Comparison of ENCODE assay signal across 13 cellular contexts in the genomic region with DNA sequence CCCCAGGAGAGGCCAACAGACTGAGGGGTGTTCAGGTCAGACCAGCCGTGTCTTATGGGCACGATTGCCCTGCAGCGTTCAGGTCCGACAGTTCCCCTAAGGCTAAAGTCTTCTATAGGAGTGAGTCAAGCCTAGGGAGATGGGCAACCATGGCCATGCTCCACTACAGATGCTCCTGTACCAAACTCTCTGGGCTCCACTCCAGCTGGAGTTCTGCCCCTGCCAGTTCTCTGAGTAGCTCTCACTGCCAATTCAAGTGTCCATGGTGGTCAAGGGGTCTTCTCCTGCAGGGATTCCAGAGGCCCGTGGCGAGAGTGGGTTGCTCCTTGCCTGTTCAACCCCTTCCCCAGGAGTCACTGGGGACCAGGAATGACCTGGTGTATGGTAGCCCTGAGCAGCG. TPM values are rescaled to one million over a fixed set of nuclear protein-coding genes. Genes with fewer than 3 reads are reported as not detected.
DNase-seq lines count a peak whose midpoint lies in the region; ATAC-seq and TF ChIP-seq lines count a peak whose summit lies in the region.
"Had no signal": no experiment of that assay in that cellular context is flagged by ENCODE, and none has a peak within 500 bp of the region (broad histone marks: within the 10 kb centered on the region; RNA-seq: fewer than 3 reads in every experiment).

No MANE protein-coding gene starts in this region.

- H3K9me3 Mint-ChIP-seq in HFFc6: no peaks in the 10 kb centered on the region
- H3K9me3 Mint-ChIP-seq in activated T-helper 17 cell treated with anti-CD3 and anti-CD28 coated beads, Interleukin-2, amount 50 U/mL, for 72 hours: no peaks in the 10 kb centered on the region
- no peaks in the 10 kb centered on the region for H3K9me3 Mint-ChIP-seq in MCF 10A (ENCODE audit: unreplicated experiment)
- H3K9me3 Mint-ChIP-seq in neural progenitor cell: no peaks in the 10 kb centered on the region
- H3K9me3 Mint-ChIP-seq: CD4-positive, alpha-beta T cell; GM23338 had no signal

- H3K4me3 ChIP-seq in AG04450 (ENCODE audit: low read depth, low read length): no peak overlapping the region
- H3K4me3 ChIP-seq in osteoblast (ENCODE audit: insufficient read depth, low read length): no peak overlapping the region
- H3K4me3 ChIP-seq in neural progenitor cell: no peak overlapping the region
- H3K4me3 ChIP-seq: GM23338 had no signal

- 0 out of 2 replicates have a peak overlapping the region, but pooled peaks have one; percentile 24 for H3K27ac Mint-ChIP-seq in HFFc6
- H3K27ac Mint-ChIP-seq in activated T-helper 17 cell treated with anti-CD3 and anti-CD28 coated beads, Interleukin-2, amount 50 U/mL, for 72 hours: peak overlapping the region; percentile 18
- no peak overlapping the region for H3K27ac Mint-ChIP-seq in MCF 10A (ENCODE audit: low read depth, unreplicated experiment)
- H3K27ac Mint-ChIP-seq in neural progenitor cell: no peak overlapping the region
- H3K27ac Mint-ChIP-seq: B cell; CD4-positive, alpha-beta T cell; GM23338 had no signal

- H3K4me3 Mint-ChIP-seq in HFFc6 (no peak overlapping the region), MCF 10A (ENCODE audit: unreplicated experiment) (no peak overlapping the region), neural progenitor cell (no peak overlapping the region)
- H3K4me3 Mint-ChIP-seq in activated T-helper 17 cell treated with anti-CD3 and anti-CD28 coated beads, Interleukin-2, amount 50 U/mL, for 72 hours: peak overlapping the region; percentile 15
- H3K4me3 Mint-ChIP-seq: B cell; CD4-positive, alpha-beta T cell; GM23338 had no signal

- DNase-seq in AG04450 (ENCODE audit: low read depth, low spot score) (no peak), HFFc6 (no peak), osteoblast (ENCODE audit: insufficient read length, low spot score, missing footprints) (peak; percentile 6), MCF 10A (ENCODE audit: unreplicated experiment) (no peak), neural progenitor cell (ENCODE audit: low spot score) (no peak)
- DNase-seq: ACHN; CD4-positive, alpha-beta T cell; H7 had no signal

- H4K20me1 ChIP-seq in osteoblast (ENCODE audit: insufficient read depth, low read length) (peaks cover 2% of the 10 kb centered on the region), neural progenitor cell (ENCODE audit: low read depth) (no peaks in the 10 kb centered on the region)

- H3K27me3 ChIP-seq in AG04450 (ENCODE audit: control insufficient read depth, insufficient read depth, low read length) (no peaks in the 10 kb centered on the region), osteoblast (ENCODE audit: insufficient read depth, low read length) (no peaks in the 10 kb centered on the region), neural progenitor cell (no peaks in the 10 kb centered on the region)

- TF ChIP-seq CTCF in AG04450 (IDR thresholded peaks at IDR 0.05; ENCODE audit: low read depth, low read length) (no peak), HFFc6 (IDR thresholded peaks at IDR 0.05) (no peak), osteoblast (IDR thresholded peaks at IDR 0.05; ENCODE audit: extremely low read depth, low read depth, low read length) (no peak), MCF 10A (IDR thresholded peaks at IDR 0.05; ENCODE audit: unreplicated experiment) (no peak), neural progenitor cell (IDR thresholded peaks at IDR 0.05) (no peak)

- H2AFZ ChIP-seq in osteoblast (ENCODE audit: low read length) (peak overlapping the region; percentile 60), neural progenitor cell (replicated peaks) (no peak overlapping the region)
- H2AFZ ChIP-seq: GM23338 had no signal

- H3F3A ChIP-seq in neural progenitor cell (ENCODE audit: low read depth): no peaks in the 10 kb centered on the region

- H3K4me2 ChIP-seq in osteoblast (ENCODE audit: insufficient read depth, low read length) (no peak overlapping the region), neural progenitor cell (no peak overlapping the region)
- H3K4me2 ChIP-seq: GM23338, KMS-11 had no signal

- H3K9me3 ChIP-seq in AG04450 (ENCODE audit: control insufficient read depth, insufficient read depth, low read length) (no peaks in the 10 kb centered on the region), osteoblast (ENCODE audit: low read depth, low read length) (no peaks in the 10 kb centered on the region), neural progenitor cell (ENCODE audit: low read depth) (no peaks in the 10 kb centered on the region)

- H3K4me1 Mint-ChIP-seq in HFFc6 (ENCODE audit: low read depth) (peaks cover 24% of the 10 kb centered on the region), MCF 10A (ENCODE audit: insufficient read depth, unreplicated experiment) (no peaks in the 10 kb centered on the region), neural progenitor cell (peaks cover 8% of the 10 kb centered on the region)
- H3K4me1 Mint-ChIP-seq in activated T-helper 17 cell treated with anti-CD3 and anti-CD28 coated beads, Interleukin-2, amount 50 U/mL, for 72 hours: no peaks in the 10 kb centered on the region
- H3K4me1 Mint-ChIP-seq: B cell had no signal

- peaks cover 4% of the 10 kb centered on the region for H3K4me1 ChIP-seq in osteoblast (ENCODE audit: insufficient read depth, low read length)
- no peaks in the 10 kb centered on the region for H3K4me1 ChIP-seq in neural progenitor cell

- H3K79me2 ChIP-seq in osteoblast (ENCODE audit: insufficient read depth, low read length) (no peaks in the 10 kb centered on the region), neural progenitor cell (ENCODE audit: low read depth) (no peaks in the 10 kb centered on the region)

- intact Hi-C loops in MCF 10A (cut with micrococcal nuclease): no loop called here

- ATAC-seq in activated T-helper 17 cell treated with anti-CD3 and anti-CD28 coated beads, Interleukin-2, amount 50 U/mL, for 72 hours (replicated peaks): no peak
- no peak for ATAC-seq in HG02763 (IDR thresholded peaks at IDR 0.05; ENCODE audit: unreplicated experiment)
- ATAC-seq: GM23338 had no signal

- POLR2A ChIA-PET in AG04450 (lab: Yijun Ruan, JAX): no interaction called here
- POLR2A ChIA-PET in MCF 10A (lab: Yijun Ruan, JAX): interaction anchor here (0.6 kb wide), 1 partner anchor 63 kb away, joined by 3 read pairs; no protein-coding TSS in a partner anchor

- no peak overlapping the region for H3K9ac ChIP-seq in neural progenitor cell
- H3K9ac ChIP-seq: KMS-11 had no signal

- H3K27ac ChIP-seq in AG04450 (ENCODE audit: low read depth, low read length) (peak overlapping the region; percentile 39), osteoblast (ENCODE audit: low read depth, low read length) (no peak overlapping the region), neural progenitor cell (no peak overlapping the region)
- H3K27ac ChIP-seq: KMS-11 had no signal

- CTCF ChIA-PET in AG04450 (lab: Charles Lee) (no interaction called here), MCF 10A (lab: Yijun Ruan, JAX) (no interaction called here)

- H3K36me3 Mint-ChIP-seq in HFFc6 (ENCODE audit: low read depth) (peaks cover 2% of the 10 kb centered on the region), MCF 10A (ENCODE audit: insufficient read depth, unreplicated experiment) (no peaks in the 10 kb centered on the region), neural progenitor cell (peaks cover 28% of the 10 kb centered on the region)
- no peaks in the 10 kb centered on the region for H3K36me3 Mint-ChIP-seq in activated T-helper 17 cell treated with anti-CD3 and anti-CD28 coated beads, Interleukin-2, amount 50 U/mL, for 72 hours (ENCODE audit: low read depth)

- H3K36me3 ChIP-seq in osteoblast (ENCODE audit: insufficient read depth, low read length) (no peaks in the 10 kb centered on the region), neural progenitor cell (peaks cover 4% of the 10 kb centered on the region)

- no TSS peak for BruUV-seq in MCF 10A (replicated peaks; lab: Mats Ljungman, UMichigan)

- H3K27me3 Mint-ChIP-seq in HFFc6 (ENCODE audit: insufficient read depth): no peaks in the 10 kb centered on the region; the same call in 1 of the 2 replicates
- H3K27me3 Mint-ChIP-seq in activated T-helper 17 cell treated with anti-CD3 and anti-CD28 coated beads, Interleukin-2, amount 50 U/mL, for 72 hours: peaks cover 2% of the 10 kb centered on the region
- H3K27me3 Mint-ChIP-seq in MCF 10A (ENCODE audit: insufficient read depth, unreplicated experiment): peaks cover 63% of the 10 kb centered on the region
- no peaks in the 10 kb centered on the region for H3K27me3 Mint-ChIP-seq in neural progenitor cell (ENCODE audit: insufficient read depth, low read depth)
- H3K27me3 Mint-ChIP-seq: B cell had no signal

RNA-seq across cellular contexts. Expression of a gene that starts 38.2 kb away (rescaled TPM):
- polyA plus RNA-seq in AG04450 (2011; rRNA removed): 644 and 772 TPM in 2 replicates
- 96.3 and 147 TPM in 2 replicates for polyA minus RNA-seq in AG04450 (2011; rRNA and poly(A)+ RNA removed)
- total RNA-seq in HFFc6 (2021; fragmentation: NEBNext Ultra II Directional; extraction: Animal tissue kit (Norgen Biotek cat#: 25700)): 100 to 1,000 TPM; 251 to 325 (median 291) TPM
- total RNA-seq in activated T-helper 17 cell treated with anti-CD3 and anti-CD28 coated beads, Interleukin-2, amount 50 U/mL, for 72 hours: 1 to 10 TPM; 3.5 to 9.4 TPM
- total RNA-seq in osteoblast (144 and 150 TPM in 2 replicates), MCF 10A (2022) (166 and 173 TPM in 2 replicates), neural progenitor cell (ENCODE audit: low replicate concordance) (344 and 392 TPM in 2 replicates)

RNA-seq across cellular contexts. Expression of a gene that starts 58.3 kb away (rescaled TPM):
- 141 and 234 TPM in 2 replicates for polyA plus RNA-seq in AG04450 (2011; rRNA removed)
- 14.8 and 24.6 TPM in 2 replicates for polyA minus RNA-seq in AG04450 (2011; rRNA and poly(A)+ RNA removed)
- 10 to 100 TPM; 77.3 to 99.9 (median 83.0) TPM for total RNA-seq in HFFc6 (2021; fragmentation: NEBNext Ultra II Directional; extraction: Animal tissue kit (Norgen Biotek cat#: 25700))
- 1 to 10 TPM in 1 of 2 donors, under 1 TPM in 1; 0.73 to 1.1 TPM for total RNA-seq in activated T-helper 17 cell treated with anti-CD3 and anti-CD28 coated beads, Interleukin-2, amount 50 U/mL, for 72 hours
- total RNA-seq in osteoblast: 96.4 and 110 TPM in 2 replicates
- 40.3 and 63.9 TPM in 2 replicates for total RNA-seq in MCF 10A (2022)
- total RNA-seq in neural progenitor cell (ENCODE audit: low replicate concordance): 72.0 and 108 TPM in 2 replicates
- total RNA-seq: CD4-positive, alpha-beta T cell had no signal

Comparison
In these comparisons a context has a peak if more than half of its experiments do, and no peak if none do; other contexts are left out.
1. H3K27ac Mint-ChIP-seq: peak in HFFc6 (single experiment) and activated T-helper 17 cell treated with anti-CD3 and anti-CD28 coated beads, Interleukin-2, amount 50 U/mL, for 72 hours (single experiment); none in MCF 10A (single experiment) and neural progenitor cell (single experiment).
2. RNA of a gene that starts 38.2 kb away (total RNA-seq): 344 to 392 TPM in neural progenitor cell, 251 to 325 TPM in HFFc6, 166 to 173 TPM in MCF 10A and 144 to 150 TPM in osteoblast; 3.5 to 9.4 TPM in activated T-helper 17 cell treated with anti-CD3 and anti-CD28 coated beads, Interleukin-2, amount 50 U/mL, for 72 hours; every median in the first group is over 10 times any median in the second.
3. RNA of a gene that starts 58.3 kb away (total RNA-seq): 96.4 to 110 TPM in osteoblast, 72.0 to 108 TPM in neural progenitor cell, 77.3 to 99.9 TPM in HFFc6 and 40.3 to 63.9 TPM in MCF 10A; 0.73 to 1.1 TPM in activated T-helper 17 cell treated with anti-CD3 and anti-CD28 coated beads, Interleukin-2, amount 50 U/mL, for 72 hours; every median in the first group is over 10 times any median in the second.